ENCODE assay signal across 1 cellular context in genomic region chr5:141320225-141321169, GRCh38.
TF ChIP-seq lines count a peak whose summit lies in the region.

Gene TAF7 (minus strand): TSS chr5:141320784. CDS start chr5:141320044, 740 bp downstream.

TF ChIP-seq in H1, 55 proteins besides CTCF, POLR2A, EP300 and RAD21 (continued from another document):
- TF ChIP-seq CTBP2 (IDR thresholded peaks at IDR 0.05; ENCODE audit: borderline replicate concordance, insufficient read depth, insufficient read length, low read length) (no peak), FOSL1 (IDR thresholded peaks at IDR 0.05; ENCODE audit: insufficient read depth, low read depth, low read length) (no peak), JUND (IDR thresholded peaks at IDR 0.05; ENCODE audit: low read length) (no peak), SP2 (IDR thresholded peaks at IDR 0.05; ENCODE audit: low read length) (peak; percentile 16; the same call in 1 of the 2 replicates), POU5F1 (IDR thresholded peaks at IDR 0.05; ENCODE audit: low read depth, low read length) (no peak), CHD2 (IDR thresholded peaks at IDR 0.05; ENCODE audit: low read length) (peak; percentile 78), SRF (IDR thresholded peaks at IDR 0.05; ENCODE audit: low read depth, low read length) (no peak), CHD1 (IDR thresholded peaks at IDR 0.05; ENCODE audit: low read depth, low read length) (no peak; the same call in 1 of the 2 replicates), BCL11A (IDR thresholded peaks at IDR 0.05; ENCODE audit: low read depth in 2 of 2, low read length in 2 of 2) (no peak), USF2 (IDR thresholded peaks at IDR 0.05; ENCODE audit: low read length) (no peak), RNF2 (IDR thresholded peaks at IDR 0.05; ENCODE audit: borderline replicate concordance, low read depth, low read length, missing control alignments, poor library complexity, severe bottlenecking) (no peak), CREB1 (IDR thresholded peaks at IDR 0.05) (peak; percentile 80), RFX5 (IDR thresholded peaks at IDR 0.05; ENCODE audit: borderline replicate concordance, low read depth, low read length) (no peak), CEBPB (IDR thresholded peaks at IDR 0.05; ENCODE audit: low read depth, low read length) (no peak), BACH1 (IDR thresholded peaks at IDR 0.05; ENCODE audit: low read length) (no peak), NRF1 (IDR thresholded peaks at IDR 0.05; ENCODE audit: low read depth, low read length) (peak; percentile 83), SUZ12 (IDR thresholded peaks at IDR 0.05; ENCODE audit: low read length) (no peak), SP4 (IDR thresholded peaks at IDR 0.05; ENCODE audit: low read length) (peak; percentile 72), CHD7 (IDR thresholded peaks at IDR 0.05; ENCODE audit: insufficient replicate concordance, low read length) (no peak), CBX8 (IDR thresholded peaks at IDR 0.05; ENCODE audit: borderline replicate concordance, low read depth, low read length) (no peak), SP1 (IDR thresholded peaks at IDR 0.05; ENCODE audit: low read depth, low read length) (0 out of 2 replicates have a peak, but pooled peaks have one; percentile 7), TBP (IDR thresholded peaks at IDR 0.05; ENCODE audit: low read depth, low read length) (peak; percentile 89), E2F6 (IDR thresholded peaks at IDR 0.05) (peak; percentile 45), JUN (IDR thresholded peaks at IDR 0.05; ENCODE audit: low read depth, low read length) (no peak), EZH2 (IDR thresholded peaks at IDR 0.05; ENCODE audit: low read depth, low read length, severe bottlenecking) (no peak), MAX (IDR thresholded peaks at IDR 0.05) (peak; percentile 59), HDAC2 (IDR thresholded peaks at IDR 0.05; ENCODE audit: borderline replicate concordance in 1 of 2, low read depth in 2 of 2, low read length in 2 of 2) (no peak), PHF8 (conservative IDR thresholded peaks at IDR 0.05; ENCODE audit: low read depth, low read length) (peak; percentile 100), EGR1 (IDR thresholded peaks at IDR 0.05; ENCODE audit: borderline replicate concordance, low read depth, low read length) (no peak; the same call in 1 of the 2 replicates), ATF3 (IDR thresholded peaks at IDR 0.05; ENCODE audit: insufficient read depth, low read depth, low read length) (no peak), ASH2L (IDR thresholded peaks at IDR 0.05; ENCODE audit: low read length) (peak; percentile 76), RXRA (IDR thresholded peaks at IDR 0.05; ENCODE audit: insufficient read depth, low read depth, low read length) (no peak), ATF2 (IDR thresholded peaks at IDR 0.05; ENCODE audit: low read length) (peak; percentile 5; the same call in 1 of the 2 replicates), YY1 (IDR thresholded peaks at IDR 0.05; ENCODE audit: low read depth, low read length) (peak; percentile 98), TEAD4 (IDR thresholded peaks at IDR 0.05; ENCODE audit: low read depth, low read length) (peak; percentile 30; the same call in 1 of the 2 replicates), HDAC6 (IDR thresholded peaks at IDR 0.05; ENCODE audit: low read depth, low read length) (no peak), MAFK (IDR thresholded peaks at IDR 0.05; ENCODE audit: low read depth, low read length) (no peak), TAF7 (optimal IDR thresholded peaks at IDR 0.05; ENCODE audit: borderline replicate concordance, low read depth, low read length) (peak; percentile 93), BRCA1 (IDR thresholded peaks at IDR 0.05; ENCODE audit: low read depth, low read length) (peak; percentile 53; the same call in 1 of the 2 replicates), KDM1A (IDR thresholded peaks at IDR 0.05; ENCODE audit: borderline replicate concordance, low read length) (no peak), SIN3A (conservative IDR thresholded peaks at IDR 0.05 in 1 of 2, IDR thresholded peaks at IDR 0.05 in 1 of 2; ENCODE audit: low read depth in 1 of 2, low read length in 2 of 2) (peak in 1 of 2 experiments; percentile 76; a peak in 2 of 4 replicates), TCF12 (IDR thresholded peaks at IDR 0.05; ENCODE audit: low read depth, low read length) (no peak), GABPA (IDR thresholded peaks at IDR 0.05; ENCODE audit: borderline replicate concordance, insufficient read depth, low read length) (no peak), RBBP5 (IDR thresholded peaks at IDR 0.05; ENCODE audit: borderline replicate concordance, low read depth, low read length) (no peak), KDM4A (IDR thresholded peaks at IDR 0.05; ENCODE audit: low read depth, low read length, severe bottlenecking) (peak; percentile 91), SIRT6 (IDR thresholded peaks at IDR 0.05; ENCODE audit: low read length) (no peak), GTF2F1 (IDR thresholded peaks at IDR 0.05; ENCODE audit: borderline replicate concordance, low read depth, low read length) (peak; percentile 92), ZNF274 (IDR thresholded peaks at IDR 0.05; ENCODE audit: borderline replicate concordance, extremely low read depth, low read length) (no peak), NANOG (IDR thresholded peaks at IDR 0.05; ENCODE audit: insufficient read depth, low read depth, low read length, poor library complexity, severe bottlenecking) (no peak), KDM5A (IDR thresholded peaks at IDR 0.05; ENCODE audit: low read length) (peak; percentile 23; the same call in 1 of the 2 replicates)
